ENCODE assay signal across 8 cellular contexts in genomic region chr10:95289921-95290421, GRCh38. TPM values are rescaled to one million over a fixed set of nuclear protein-coding genes. Genes with fewer than 3 reads are reported as not detected.
A peak's percentile ranks its signal among the peaks of the same experiment; 100 is the strongest.
DNase-seq lines count a peak whose midpoint lies in the region; ATAC-seq and TF ChIP-seq lines count a peak whose summit lies in the region.

No MANE protein-coding gene starts in this region.

- in situ Hi-C loops in G401 (cut with HindIII; ENCODE audit: low sequenced_read_pairs), result no loop called here

- peaks cover 4 to 37% of the 10 kb centered on the region in 2 donors for H3K27me3 Mint-ChIP-seq in CD8-positive, alpha-beta memory T cell

- no peak overlapping the region for H3K27ac ChIP-seq in CD8-positive, alpha-beta memory T cell (ENCODE audit: low read depth, low read length)
- H3K27ac ChIP-seq in OCI-LY1 (ENCODE audit: low read depth, low read length, poor library complexity, severe bottlenecking) (no peak overlapping the region), epithelial cell of prostate (peak overlapping the region; percentile 62), ovary (no peak overlapping the region)

- peak overlapping the region; percentile 87 for H3K9ac ChIP-seq in OCI-LY1 (ENCODE audit: low read length)

- no peaks in the 10 kb centered on the region for H3K9me3 ChIP-seq in CD8-positive, alpha-beta memory T cell (ENCODE audit: low read length)
- H3K9me3 ChIP-seq in OCI-LY1 (ENCODE audit: low read length) (no peaks in the 10 kb centered on the region), ovary (no peaks in the 10 kb centered on the region)

- no peaks in the 10 kb centered on the region for H3K36me3 Mint-ChIP-seq in CD8-positive, alpha-beta memory T cell

- POLR2A ChIA-PET in CD8-positive, alpha-beta memory T cell (lab: Charles Lee), result no interaction called here

- H3K79me2 ChIP-seq in OCI-LY1 (ENCODE audit: insufficient read depth, low read length), result no peaks in the 10 kb centered on the region; the same call in 1 of the 2 replicates

- H3K27ac Mint-ChIP-seq in CD8-positive, alpha-beta memory T cell, result peak overlapping the region in 3 of 8 donors; percentile 36 to 79 (median 58)

- H3K4me1 Mint-ChIP-seq in CD8-positive, alpha-beta memory T cell, result peaks cover 20 to 38% (median 26%) of the 10 kb centered on the region in 3 donors

- H3K4me1 ChIP-seq in CD8-positive, alpha-beta memory T cell (ENCODE audit: insufficient read depth, low read length), result peaks cover 5% of the 10 kb centered on the region
- H3K4me1 ChIP-seq in OCI-LY1 (ENCODE audit: insufficient read depth, low read length, severe bottlenecking), result peaks cover 59% of the 10 kb centered on the region
- H3K4me1 ChIP-seq in ovary (ENCODE audit: insufficient read depth), result no peaks in the 10 kb centered on the region

- no peaks in the 10 kb centered on the region for H3K27me3 ChIP-seq in CD8-positive, alpha-beta memory T cell (ENCODE audit: insufficient read depth, low read length, poor library complexity, severe bottlenecking)
- H3K27me3 ChIP-seq in OCI-LY1 (ENCODE audit: insufficient read depth, low read length) (no peaks in the 10 kb centered on the region), ovary (no peaks in the 10 kb centered on the region)

- TF ChIP-seq POLR2A in ovary (IDR thresholded peaks at IDR 0.05), result no peak

- H2AFZ ChIP-seq in OCI-LY1 (ENCODE audit: low read length), result no peak overlapping the region

- no peak for ATAC-seq in GM21367 (IDR thresholded peaks at IDR 0.05; ENCODE audit: unreplicated experiment)
- no peak for ATAC-seq in HG03565 (IDR thresholded peaks at IDR 0.05; ENCODE audit: unreplicated experiment)

- no peak for DNase-seq in CD8-positive, alpha-beta memory T cell
- DNase-seq in epithelial cell of prostate (ENCODE audit: low read depth, low spot score) (no peak), ovary (no peak), DMS114 treated with DMSO at 0.1 percent for 48 hours (lab: John Stamatoyannopoulos, UW; ENCODE audit: unreplicated experiment) (no peak), G401 (ENCODE audit: low spot score) (no peak)

- H3K36me3 ChIP-seq in CD8-positive, alpha-beta memory T cell (ENCODE audit: insufficient read depth, low read length), result no peaks in the 10 kb centered on the region
- H3K36me3 ChIP-seq in OCI-LY1 (ENCODE audit: insufficient read depth, low read length) (no peaks in the 10 kb centered on the region), ovary (no peaks in the 10 kb centered on the region)

- 19 to 21% (median 20%) methylated on average over 14 of the region's 14 CpGs for WGBS in ovary, 3 donors

- TF ChIP-seq CTCF in OCI-LY1 (IDR thresholded peaks at IDR 0.05; ENCODE audit: low read length) (no peak; the same call in 1 of the 2 replicates), ovary (IDR thresholded peaks at IDR 0.05) (no peak)

- H3K4me3 Mint-ChIP-seq in CD8-positive, alpha-beta memory T cell, result peak overlapping the region; percentile 53 to 86 (median 81)

- no peaks in the 10 kb centered on the region for H4K20me1 ChIP-seq in OCI-LY1 (ENCODE audit: insufficient read depth, low read length)

- CTCF ChIA-PET in CD8-positive, alpha-beta memory T cell (lab: Charles Lee), result no interaction called here

- peak overlapping the region; percentile 78 for H3K4me2 ChIP-seq in OCI-LY1 (ENCODE audit: low read length)

- H3F3A ChIP-seq in OCI-LY1 (ENCODE audit: insufficient read depth, low read length), result 0 out of 2 replicates have a peak, but pooled peaks cover 4% of the 10 kb centered on the region

- no peak for TF ChIP-seq EP300 in ovary (IDR thresholded peaks at IDR 0.05)

- intact Hi-C loops in ovary (cut with DNase I), result no loop called here

- peaks cover 0 to 2% (median 0%) of the 10 kb centered on the region in 5 donors for H3K9me3 Mint-ChIP-seq in CD8-positive, alpha-beta memory T cell

- no peak overlapping the region for H3K4me3 ChIP-seq in CD8-positive, alpha-beta memory T cell (ENCODE audit: low read length)
- H3K4me3 ChIP-seq in OCI-LY1 (ENCODE audit: low read depth, low read length, poor library complexity, severe bottlenecking) (peak overlapping the region; percentile 82), ovary (peak overlapping the region; percentile 89)

- H3K9me2 ChIP-seq in OCI-LY1 (ENCODE audit: low read depth, low read length), result no peaks in the 10 kb centered on the region

RNA-seq across cellular contexts. Expression of gene PDLIM1, which starts 0.8 kb away (rescaled TPM):
- total RNA-seq in CD8-positive, alpha-beta memory T cell, result 1 to 10 TPM in 1 of 2 experiments, under 1 TPM in 1; 0.88 to 1.4 TPM
- polyA plus RNA-seq in CD8-positive, alpha-beta memory T cell, result 11.7 TPM
- 100 to 1,000 TPM in 1 of 7 donors, 10 to 100 TPM in 6; 13.9 to 102 (median 35.3) TPM for total RNA-seq in ovary
- polyA plus RNA-seq in ovary, result 100 to 1,000 TPM in 1 of 2 donors, 10 to 100 TPM in 1; 29.7 to 138 TPM
- total RNA-seq in G401 (2014; rRNA removed; shearing (Covaris generic)), result not detected in 2 replicates

Comparison
In these comparisons a context has a peak if more than half of its experiments do, and no peak if none do; other contexts are left out.
1. RNA of gene PDLIM1, which starts 0.8 kb away (total RNA-seq): 13.9 to 102 TPM in ovary; 0.88 to 1.4 TPM in CD8-positive, alpha-beta memory T cell and not detected in G401; every median in the first group is over 4 times any median in the second.